Comparison of ENCODE assay signal across 12 cellular contexts in genomic region chr9:19113964-19114679, GRCh38. TPM values are rescaled to one million over a fixed set of nuclear protein-coding genes. Genes with fewer than 3 reads are reported as not detected.
A peak's percentile ranks its signal among the peaks of the same experiment; 100 is the strongest.
DNase-seq lines count a peak whose midpoint lies in the region; ATAC-seq, FAIRE-seq and TF ChIP-seq lines count a peak whose summit lies in the region.
"Had no signal": no experiment of that assay in that cellular context is flagged by ENCODE, and none has a peak within 500 bp of the region (broad histone marks: within the 10 kb centered on the region; RNA-seq: fewer than 3 reads in every experiment).

No MANE protein-coding gene starts in this region.

- H3K4me1 ChIP-seq in trophoblast cell (ENCODE audit: control insufficient read depth in 1 of 2, insufficient read depth in 2 of 2, low read length in 2 of 2), result no peaks in the 10 kb centered on the region

- H3K4ac ChIP-seq in trophoblast cell (ENCODE audit: low read depth, low read length), result no peak overlapping the region

- no peak overlapping the region for H3K23ac ChIP-seq in trophoblast cell (ENCODE audit: low read length)

- no peak for TF ChIP-seq POLR2A in H54 (IDR thresholded peaks at IDR 0.05; ENCODE audit: low read depth, low read length)

- no peak overlapping the region for H4K91ac ChIP-seq in trophoblast cell (ENCODE audit: low read depth, low read length)

- H3K4me2 ChIP-seq in trophoblast cell (ENCODE audit: low read length), result no peak overlapping the region

- no peaks in the 10 kb centered on the region for H3K27me3 ChIP-seq in trophoblast cell (ENCODE audit: insufficient read depth, low read length)

- H3K9ac ChIP-seq in trophoblast cell (ENCODE audit: low read length), result no peak overlapping the region

- no peak overlapping the region for H2AK5ac ChIP-seq in trophoblast cell (ENCODE audit: low read length)

- ATAC-seq in HG03571 (IDR thresholded peaks at IDR 0.05; ENCODE audit: unreplicated experiment), result no peak
- ATAC-seq in HG03520 (IDR thresholded peaks at IDR 0.05; ENCODE audit: unreplicated experiment), result no peak
- ATAC-seq in HG03045 (IDR thresholded peaks at IDR 0.05; ENCODE audit: unreplicated experiment), result no peak
- ATAC-seq: activated CD4-positive, alpha-beta T cell treated with anti-CD3 and anti-CD28 coated beads for 36 hours had no signal

- no peak overlapping the region for H3K4me3 ChIP-seq in fibroblast of villous mesenchyme (ENCODE audit: low read depth, low read length)
- H3K4me3 ChIP-seq in trophoblast cell (ENCODE audit: low read depth, low read length), result no peak overlapping the region
- H3K4me3 ChIP-seq: left ventricle myocardium inferior had no signal

- H3K14ac ChIP-seq in trophoblast cell (ENCODE audit: low read length), result no peak overlapping the region

- H2BK120ac ChIP-seq in trophoblast cell (ENCODE audit: insufficient read depth, low read length, poor library complexity), result no peak overlapping the region

- H2BK12ac ChIP-seq in trophoblast cell (ENCODE audit: low read length), result no peak overlapping the region

- no peak overlapping the region for H4K8ac ChIP-seq in trophoblast cell (ENCODE audit: low read depth, low read length)

- H3K79me1 ChIP-seq in trophoblast cell (ENCODE audit: low read length), result no peaks in the 10 kb centered on the region

- peaks cover 11 to 26% of the 10 kb centered on the region in 2 experiments for H3K36me3 ChIP-seq in trophoblast cell (ENCODE audit: control insufficient read depth in 1 of 2, insufficient read depth in 2 of 2, low read length in 2 of 2)

- no peak overlapping the region for H2AFZ ChIP-seq in trophoblast cell (ENCODE audit: insufficient read depth, low read length, poor library complexity)

- H3K18ac ChIP-seq in trophoblast cell (ENCODE audit: low read length), result no peak overlapping the region

- H3K27ac ChIP-seq in trophoblast cell (ENCODE audit: low read depth, low read length), result no peak overlapping the region
- H3K27ac ChIP-seq: left ventricle myocardium inferior had no signal

- no peaks in the 10 kb centered on the region for H3K9me3 ChIP-seq in trophoblast cell (ENCODE audit: insufficient read depth, low read depth, low read length)
- H3K9me3 ChIP-seq: left ventricle myocardium inferior had no signal

- FAIRE-seq in H54 (lab: Jason Lieb, UNC), result peak; percentile 85

- no peak for TF ChIP-seq CTCF in fibroblast of villous mesenchyme (IDR thresholded peaks at IDR 0.05; ENCODE audit: insufficient read depth, low read depth, low read length)

- H4K12ac ChIP-seq in trophoblast cell (ENCODE audit: low read depth, low read length), result no peak overlapping the region

- no peaks in the 10 kb centered on the region for H3K79me2 ChIP-seq in trophoblast cell (ENCODE audit: control insufficient read depth, insufficient read depth, low read length, poor library complexity)

- H2BK5ac ChIP-seq in trophoblast cell (ENCODE audit: low read depth, low read length, poor library complexity), result no peak overlapping the region

- no peak for DNase-seq in H54 (ENCODE audit: insufficient read length, low spot score)
- peak; percentile 22 for DNase-seq in NCI-H226
- peak; percentile 79 for DNase-seq in fibroblast of villous mesenchyme (ENCODE audit: low read depth)
- peak; percentile 35 to 55 for DNase-seq in trophoblast cell
- DNase-seq: activated CD4-positive, alpha-beta T cell treated with anti-CD3 and anti-CD28 coated beads for 36 hours; left ventricle myocardium inferior; naive B cell; NCI-H1417; SHP77 had no signal

- WGBS in trophoblast cell (ENCODE audit: extremely low coverage, insufficient coverage, insufficient read length), result no CpG with 5 or more reads among the region's 12 CpGs

RNA-seq across cellular contexts. Expression of gene HAUS6, which starts 11.4 kb away (rescaled TPM):
- 16.8 and 23.7 TPM in 2 replicates for total RNA-seq in fibroblast of villous mesenchyme
- 12.9 and 13.2 TPM in 2 replicates for polyA plus RNA-seq in trophoblast cell (2013)

RNA-seq across cellular contexts. Expression of gene PLIN2, which starts 13.2 kb away (rescaled TPM):
- 90.2 and 119 TPM in 2 replicates for total RNA-seq in fibroblast of villous mesenchyme
- polyA plus RNA-seq in trophoblast cell (2013), result 188 and 192 TPM in 2 replicates
